8 cellular contexts compared by ENCODE assay signal in genomic region chr17:55577687-55578086, GRCh38.
DNase-seq lines count a peak whose midpoint lies in the region; ATAC-seq and TF ChIP-seq lines count a peak whose summit lies in the region.

No MANE protein-coding gene starts in this region.

- ATAC-seq in HG03045 (IDR thresholded peaks at IDR 0.05; ENCODE audit: unreplicated experiment) (peak; percentile 36), GM18520 (IDR thresholded peaks at IDR 0.05; ENCODE audit: unreplicated experiment) (no peak), HG03135 (IDR thresholded peaks at IDR 0.05; ENCODE audit: unreplicated experiment) (no peak)

- no peak overlapping the region for H4K8ac ChIP-seq in H9 (replicated peaks; ENCODE audit: insufficient read length, low read depth, low read length)

- no peaks in the 10 kb centered on the region for H3K23me2 ChIP-seq in H9 (ENCODE audit: insufficient read length, low read depth, low read length, poor library complexity, severe bottlenecking)

- no peaks in the 10 kb centered on the region for H3K9me3 Mint-ChIP-seq in activated naive CD4-positive, alpha-beta T cell treated with anti-CD3 and anti-CD28 coated beads, Interleukin-2, amount 10 ng/mL, durations not matched to agents 7 days and 5 days
- no peaks in the 10 kb centered on the region for H3K9me3 Mint-ChIP-seq in H9

- H3K4me1 Mint-ChIP-seq in activated naive CD4-positive, alpha-beta T cell treated with anti-CD3 and anti-CD28 coated beads, Interleukin-2, amount 10 ng/mL, durations not matched to agents 7 days and 5 days = peaks cover 3% of the 10 kb centered on the region
- no peaks in the 10 kb centered on the region for H3K4me1 Mint-ChIP-seq in H9

- no peaks in the 10 kb centered on the region for H3K79me1 ChIP-seq in H9 (ENCODE audit: insufficient read depth, low read depth, low read length, poor library complexity, severe bottlenecking)

- H3K18ac ChIP-seq in H9 (ENCODE audit: insufficient read length, low read depth, low read length) = no peak overlapping the region

- no peaks in the 10 kb centered on the region for H3K36me3 Mint-ChIP-seq in activated naive CD4-positive, alpha-beta T cell treated with anti-CD3 and anti-CD28 coated beads, Interleukin-2, amount 10 ng/mL, durations not matched to agents 7 days and 5 days
- H3K36me3 Mint-ChIP-seq in H9 (ENCODE audit: insufficient read depth in 1 of 3, low read depth in 3 of 3) = no peaks in the 10 kb centered on the region

- H2BK12ac ChIP-seq in H9 (ENCODE audit: insufficient read length, low read depth, low read length) = no peak overlapping the region

- H2BK5ac ChIP-seq in H9 (ENCODE audit: insufficient read length, low read length) = no peak overlapping the region

- no peak overlapping the region for H2BK120ac ChIP-seq in H9 (ENCODE audit: low read depth, low read length, poor library complexity, severe bottlenecking)

- WGBS in H9 (ENCODE audit: extremely low coverage, insufficient read length, low lambda C conversion rate) = no CpG with 5 or more reads among the region's 14 CpGs

- H3K79me2 ChIP-seq in H9 (ENCODE audit: insufficient read depth, low read length) = no peaks in the 10 kb centered on the region

- H3K14ac ChIP-seq in H9 (ENCODE audit: insufficient read depth, low read length) = no peak overlapping the region

- H4K20me1 ChIP-seq in BLaER1 treated with 17β-estradiol and CSF1 and Interleukin-3, amounts not matched to agents 10 nM and 100 nM = no peaks in the 10 kb centered on the region
- H4K20me1 ChIP-seq in H9 (ENCODE audit: control insufficient read depth, insufficient read depth, insufficient read length) = no peaks in the 10 kb centered on the region

- no peak overlapping the region for H3K27ac Mint-ChIP-seq in activated naive CD4-positive, alpha-beta T cell treated with anti-CD3 and anti-CD28 coated beads, Interleukin-2, amount 10 ng/mL, durations not matched to agents 7 days and 5 days
- no peak overlapping the region for H3K27ac Mint-ChIP-seq in H9

- no peak overlapping the region for H3K4me3 Mint-ChIP-seq in activated naive CD4-positive, alpha-beta T cell treated with anti-CD3 and anti-CD28 coated beads, Interleukin-2, amount 10 ng/mL, durations not matched to agents 7 days and 5 days
- no peak overlapping the region for H3K4me3 Mint-ChIP-seq in H9

- CTCF ChIA-PET in activated naive CD4-positive, alpha-beta T cell treated with anti-CD3 and anti-CD28 coated beads, Interleukin-2, amount 10 ng/mL, durations not matched to agents 7 days and 5 days (lab: Charles Lee) = interaction anchor here (1.3 to 1.6 kb wide), 3 partner anchors 24 to 140 kb away, joined by 3 to 6 read pairs (median 4); no protein-coding TSS in a partner anchor

- peak; percentile 55 for DNase-seq in activated naive CD4-positive, alpha-beta T cell treated with anti-CD3 and anti-CD28 coated beads, Interleukin-2, amount 10 ng/mL, durations not matched to agents 7 days and 5 days
- DNase-seq in H9 (no peak), NCI-H2081 (lab: John Stamatoyannopoulos, UW) (no peak)

- no peak overlapping the region for H4K5ac ChIP-seq in H9 (ENCODE audit: insufficient read length, low read depth, low read length)

- TF ChIP-seq CTCF in H9 (conservative IDR thresholded peaks at IDR 0.05) = no peak

- H3K27ac ChIP-seq in BLaER1 treated with 17β-estradiol and CSF1 and Interleukin-3, amounts not matched to agents 10 nM and 100 nM = peak overlapping the region in 10 of 11 experiments; percentile 66 to 87 (median 80); a peak in 18 of 22 replicates
- peak overlapping the region; percentile 81 for H3K27ac ChIP-seq in muscle layer of colon (ENCODE audit: low read depth, low read length)
- H3K27ac ChIP-seq in H9 (ENCODE audit: insufficient read length, low read depth, low read length) = no peak overlapping the region

- no peak overlapping the region for H2AK5ac ChIP-seq in H9 (ENCODE audit: insufficient read length, low read length)

- no peak overlapping the region for H2AFZ ChIP-seq in H9 (ENCODE audit: low read length)

- no peaks in the 10 kb centered on the region for H3K27me3 Mint-ChIP-seq in activated naive CD4-positive, alpha-beta T cell treated with anti-CD3 and anti-CD28 coated beads, Interleukin-2, amount 10 ng/mL, durations not matched to agents 7 days and 5 days
- H3K27me3 Mint-ChIP-seq in H9 (ENCODE audit: low read depth) = no peaks in the 10 kb centered on the region

- H3K9ac ChIP-seq in BLaER1 treated with 17β-estradiol and CSF1 and Interleukin-3, amounts not matched to agents 10 nM and 100 nM = peak overlapping the region in 10 of 11 experiments; percentile 58 to 76 (median 72); a peak in 13 of 22 replicates
- no peak overlapping the region for H3K9ac ChIP-seq in muscle layer of colon (ENCODE audit: low read length)
- H3K9ac ChIP-seq in H9 (ENCODE audit: extremely low read depth, insufficient read length, low read length) = no peak overlapping the region

- no peak overlapping the region for H3T11ph ChIP-seq in H9 (ENCODE audit: low read length)

- H2BK20ac ChIP-seq in H9 (ENCODE audit: low read depth, low read length, poor library complexity, severe bottlenecking) = no peak overlapping the region

- H3K4me2 ChIP-seq in BLaER1 treated with 17β-estradiol and CSF1 and Interleukin-3, amounts not matched to agents 10 nM and 100 nM = peak overlapping the region; percentile 57 to 90 (median 66)
- no peak overlapping the region for H3K4me2 ChIP-seq in H9 (ENCODE audit: insufficient read depth, insufficient read length, low read length)

- no peak overlapping the region for H3K4ac ChIP-seq in H9 (ENCODE audit: low read depth, low read length)

- H3K9me3 ChIP-seq in BLaER1 treated with 17β-estradiol and CSF1 and Interleukin-3, amounts not matched to agents 10 nM and 100 nM (replicated peaks in 1 of 11) = peaks cover 0 to 9% (median 4%) of the 10 kb centered on the region in 11 experiments; a peak in 5 of 22 replicates
- no peaks in the 10 kb centered on the region for H3K9me3 ChIP-seq in muscle layer of colon (ENCODE audit: low read length)
- no peaks in the 10 kb centered on the region for H3K9me3 ChIP-seq in H9 (ENCODE audit: control insufficient read depth, low read depth, low read length)

- no peak overlapping the region for H2BK15ac ChIP-seq in H9 (ENCODE audit: low read depth, low read length)

- no peak overlapping the region for H3K23ac ChIP-seq in H9 (ENCODE audit: insufficient read length, low read depth, low read length)

- no peak overlapping the region for H3K56ac ChIP-seq in H9 (ENCODE audit: insufficient read length, low read depth, low read length)

- H4K91ac ChIP-seq in H9 (ENCODE audit: insufficient read length, low read depth, low read length) = no peak overlapping the region

- peak overlapping the region in 9 of 10 experiments; percentile 0 to 49 (median 36); a peak in 13 of 20 replicates for H3K4me3 ChIP-seq in BLaER1 treated with 17β-estradiol and CSF1 and Interleukin-3, amounts not matched to agents 10 nM and 100 nM
- H3K4me3 ChIP-seq in muscle layer of colon (ENCODE audit: low read depth in 1 of 2, low read length in 2 of 2) = peak overlapping the region; percentile 17 to 46

- H3K4me1 ChIP-seq in BLaER1 treated with 17β-estradiol and CSF1 and Interleukin-3, amounts not matched to agents 10 nM and 100 nM = peaks cover 16 to 44% (median 25%) of the 10 kb centered on the region in 10 experiments
- H3K4me1 ChIP-seq in muscle layer of colon (ENCODE audit: insufficient read depth, low read length) (peaks cover 7% of the 10 kb centered on the region), H9 (ENCODE audit: insufficient read depth, low read length) (no peaks in the 10 kb centered on the region)

- no peaks in the 10 kb centered on the region for H3K27me3 ChIP-seq in BLaER1 treated with 17β-estradiol and CSF1 and Interleukin-3, amounts not matched to agents 10 nM and 100 nM
- no peaks in the 10 kb centered on the region for H3K27me3 ChIP-seq in muscle layer of colon (ENCODE audit: control insufficient read depth in 1 of 2, insufficient read depth in 2 of 2, low read length in 2 of 2)
- no peaks in the 10 kb centered on the region for H3K27me3 ChIP-seq in H9 (ENCODE audit: insufficient read depth, low read length)

- no peaks in the 10 kb centered on the region for H3K36me3 ChIP-seq in BLaER1 treated with 17β-estradiol and CSF1 and Interleukin-3, amounts not matched to agents 10 nM and 100 nM
- no peaks in the 10 kb centered on the region for H3K36me3 ChIP-seq in muscle layer of colon (ENCODE audit: insufficient read depth, low read length)

Comparison
In these comparisons a context has a peak if more than half of its experiments do, and no peak if none do; other contexts are left out.
1. H3K9ac ChIP-seq: peak in BLaER1 treated with 17β-estradiol and CSF1 and Interleukin-3, amounts not matched to agents 10 nM and 100 nM (10 of 11); none in muscle layer of colon (single experiment) and H9 (single experiment).